ENCODE assay signal across 9 cellular contexts in genomic region chr5:11385251-11385900, GRCh38.
DNase-seq lines count a peak whose midpoint lies in the region; ATAC-seq and TF ChIP-seq lines count a peak whose summit lies in the region.
"Had no signal": no experiment of that assay in that cellular context is flagged by ENCODE, and none has a peak within 500 bp of the region (broad histone marks: within the 10 kb centered on the region; RNA-seq: fewer than 3 reads in every experiment).

No MANE protein-coding gene starts in this region.

- H4K91ac ChIP-seq in mesenchymal stem cell (ENCODE audit: low read length): no peak overlapping the region

- no peak for DNase-seq in activated naive CD8-positive, alpha-beta T cell treated with anti-CD3 and anti-CD28 coated beads, Interleukin-2, amount 50 U/mL, for 24 hours
- DNase-seq in brain microvascular endothelial cell (no peak), mesenchymal stem cell (no peak), tibial nerve (ENCODE audit: low spot score in 2 of 2) (no peak), posterior vena cava (ENCODE audit: low spot score) (no peak), NCI-H2029 treated with DMSO at 0.1 percent for 48 hours (lab: John Stamatoyannopoulos, UW) (no peak)

- no peak overlapping the region for H3K27ac ChIP-seq in brain microvascular endothelial cell
- H3K27ac ChIP-seq in mesenchymal stem cell (ENCODE audit: low read length, poor library complexity, severe bottlenecking): no peak overlapping the region
- H3K27ac ChIP-seq in tibial nerve: peak overlapping the region in 1 of 4 donors; percentile 55
- H3K27ac ChIP-seq: BLaER1 treated with 17β-estradiol and CSF1 and Interleukin-3, amounts not matched to agents 10 nM and 100 nM had no signal

- no peaks in the 10 kb centered on the region for H3K79me1 ChIP-seq in mesenchymal stem cell (replicated peaks; ENCODE audit: low read length, poor library complexity, severe bottlenecking)

- no peak overlapping the region for H2AK5ac ChIP-seq in mesenchymal stem cell (ENCODE audit: low read length, severe bottlenecking)

- H3K27me3 ChIP-seq in brain microvascular endothelial cell (replicated peaks): peaks cover 19% of the 10 kb centered on the region
- peaks cover 37 to 45% of the 10 kb centered on the region in 2 experiments for H3K27me3 ChIP-seq in mesenchymal stem cell (ENCODE audit: control insufficient read depth in 1 of 2, insufficient read depth in 1 of 2, low read length in 2 of 2)
- peaks cover 0 to 25% of the 10 kb centered on the region in 2 donors for H3K27me3 ChIP-seq in tibial nerve
- H3K27me3 ChIP-seq: BLaER1 treated with 17β-estradiol and CSF1 and Interleukin-3, amounts not matched to agents 10 nM and 100 nM had no signal

- H3K4me3 ChIP-seq in brain microvascular endothelial cell (ENCODE audit: low read depth, low read length) (peak overlapping the region; percentile 10), mesenchymal stem cell (ENCODE audit: insufficient read depth in 1 of 2, low read depth in 1 of 2, low read length in 2 of 2) (peak overlapping the region in 1 of 2 experiments; percentile 69), tibial nerve (peak overlapping the region; percentile 19 to 54 (median 31))
- H3K4me3 ChIP-seq: BLaER1 treated with 17β-estradiol and CSF1 and Interleukin-3, amounts not matched to agents 10 nM and 100 nM had no signal

- no peak for TF ChIP-seq CTCF in brain microvascular endothelial cell (IDR thresholded peaks at IDR 0.05; ENCODE audit: low read depth, low read length, missing control alignments)
- TF ChIP-seq CTCF in tibial nerve (IDR thresholded peaks at IDR 0.05): no peak

- TF ChIP-seq POLR2A in tibial nerve (IDR thresholded peaks at IDR 0.05): no peak

- no peak overlapping the region for H3K14ac ChIP-seq in mesenchymal stem cell (ENCODE audit: low read length in 2 of 2)

- intact Hi-C loops in posterior vena cava (cut with DNase I): no loop called here

- peak overlapping the region; percentile 14 for H3K4me3 Mint-ChIP-seq in activated naive CD8-positive, alpha-beta T cell
- no peak overlapping the region for H3K4me3 Mint-ChIP-seq in activated naive CD8-positive, alpha-beta T cell treated with anti-CD3 and anti-CD28 coated beads, Interleukin-2, amount 50 U/mL, for 24 hours

- H2BK12ac ChIP-seq in mesenchymal stem cell (ENCODE audit: low read length in 2 of 2): no peak overlapping the region

- WGBS in mesenchymal stem cell: 3% methylated on average over 27 of the region's 33 CpGs
- WGBS in tibial nerve, 2 donors: 10 to 16% methylated on average over 13 to 15 of the region's 33 CpGs

- no peak for TF ChIP-seq EP300 in tibial nerve (IDR thresholded peaks at IDR 0.05)

- H3K18ac ChIP-seq in mesenchymal stem cell (ENCODE audit: low read depth in 1 of 2, low read length in 2 of 2): no peak overlapping the region

- no peaks in the 10 kb centered on the region for H3K36me3 Mint-ChIP-seq in activated naive CD8-positive, alpha-beta T cell
- H3K36me3 Mint-ChIP-seq in activated naive CD8-positive, alpha-beta T cell treated with anti-CD3 and anti-CD28 coated beads, Interleukin-2, amount 50 U/mL, for 24 hours (ENCODE audit: low read depth): no peaks in the 10 kb centered on the region

- H3K4me1 Mint-ChIP-seq in activated naive CD8-positive, alpha-beta T cell (ENCODE audit: low read depth): peaks cover 9% of the 10 kb centered on the region
- peaks cover 2% of the 10 kb centered on the region for H3K4me1 Mint-ChIP-seq in activated naive CD8-positive, alpha-beta T cell treated with anti-CD3 and anti-CD28 coated beads, Interleukin-2, amount 50 U/mL, for 24 hours

- H2AFZ ChIP-seq in mesenchymal stem cell (ENCODE audit: low read depth, low read length): no peak overlapping the region

- no peak overlapping the region for H3K23ac ChIP-seq in mesenchymal stem cell (ENCODE audit: low read length in 2 of 2)

- peaks cover 36% of the 10 kb centered on the region for H3K27me3 Mint-ChIP-seq in activated naive CD8-positive, alpha-beta T cell
- H3K27me3 Mint-ChIP-seq in activated naive CD8-positive, alpha-beta T cell treated with anti-CD3 and anti-CD28 coated beads, Interleukin-2, amount 50 U/mL, for 24 hours: peaks cover 41% of the 10 kb centered on the region

- no peak overlapping the region for H2BK120ac ChIP-seq in mesenchymal stem cell (ENCODE audit: low read depth, low read length)

- no peak overlapping the region for H3K27ac Mint-ChIP-seq in activated naive CD8-positive, alpha-beta T cell
- no peak overlapping the region for H3K27ac Mint-ChIP-seq in activated naive CD8-positive, alpha-beta T cell treated with anti-CD3 and anti-CD28 coated beads, Interleukin-2, amount 50 U/mL, for 24 hours

- H3K4ac ChIP-seq in mesenchymal stem cell (ENCODE audit: low read depth in 1 of 2, low read length in 2 of 2): no peak overlapping the region

- peak overlapping the region; percentile 28 for H2BK15ac ChIP-seq in mesenchymal stem cell (ENCODE audit: low read depth, poor library complexity, severe bottlenecking)

- H4K8ac ChIP-seq in mesenchymal stem cell (ENCODE audit: low read length): no peak overlapping the region

- no peak overlapping the region for H3K9ac ChIP-seq in mesenchymal stem cell (ENCODE audit: low read length)
- H3K9ac ChIP-seq: BLaER1 treated with 17β-estradiol and CSF1 and Interleukin-3, amounts not matched to agents 10 nM and 100 nM had no signal

- peak overlapping the region; percentile 21 for H3K4me2 ChIP-seq in mesenchymal stem cell (ENCODE audit: low read length, poor library complexity, severe bottlenecking)
- H3K4me2 ChIP-seq: BLaER1 treated with 17β-estradiol and CSF1 and Interleukin-3, amounts not matched to agents 10 nM and 100 nM had no signal

- no peak overlapping the region for H2BK5ac ChIP-seq in mesenchymal stem cell (ENCODE audit: low read depth, low read length, poor library complexity, severe bottlenecking)

- no peaks in the 10 kb centered on the region for H3K9me3 Mint-ChIP-seq in activated naive CD8-positive, alpha-beta T cell (ENCODE audit: low read depth)
- no peaks in the 10 kb centered on the region for H3K9me3 Mint-ChIP-seq in activated naive CD8-positive, alpha-beta T cell treated with anti-CD3 and anti-CD28 coated beads, Interleukin-2, amount 50 U/mL, for 24 hours

- no peak for ATAC-seq in activated naive CD8-positive, alpha-beta T cell treated with anti-CD3 and anti-CD28 coated beads, Interleukin-2, amount 50 U/mL, for 24 hours
- no peak for ATAC-seq in GM18867 (IDR thresholded peaks at IDR 0.05; ENCODE audit: unreplicated experiment)

- H3K4me1 ChIP-seq in mesenchymal stem cell (ENCODE audit: control insufficient read depth, insufficient read depth, low read depth, low read length) (peaks cover 8% of the 10 kb centered on the region), tibial nerve (peaks cover 0 to 21% (median 7%) of the 10 kb centered on the region in 4 donors)
- H3K4me1 ChIP-seq: BLaER1 treated with 17β-estradiol and CSF1 and Interleukin-3, amounts not matched to agents 10 nM and 100 nM had no signal

- in situ Hi-C loops in brain microvascular endothelial cell (cut with HindIII; ENCODE audit: low pct_ligation_motif_present, low sequenced_read_pairs): no loop called here

- no peaks in the 10 kb centered on the region for H3K36me3 ChIP-seq in brain microvascular endothelial cell (replicated peaks)
- H3K36me3 ChIP-seq in mesenchymal stem cell (ENCODE audit: control insufficient read depth in 1 of 2, insufficient read depth in 2 of 2, low read depth in 1 of 2, low read length in 2 of 2): no peaks in the 10 kb centered on the region
- H3K36me3 ChIP-seq in tibial nerve: no peaks in the 10 kb centered on the region
- H3K36me3 ChIP-seq: BLaER1 treated with 17β-estradiol and CSF1 and Interleukin-3, amounts not matched to agents 10 nM and 100 nM had no signal

- H3K9me3 ChIP-seq in mesenchymal stem cell (ENCODE audit: control insufficient read depth, low read length) (no peaks in the 10 kb centered on the region), tibial nerve (no peaks in the 10 kb centered on the region)
